1 cellular context compared by ENCODE assay signal in the genomic region with DNA sequence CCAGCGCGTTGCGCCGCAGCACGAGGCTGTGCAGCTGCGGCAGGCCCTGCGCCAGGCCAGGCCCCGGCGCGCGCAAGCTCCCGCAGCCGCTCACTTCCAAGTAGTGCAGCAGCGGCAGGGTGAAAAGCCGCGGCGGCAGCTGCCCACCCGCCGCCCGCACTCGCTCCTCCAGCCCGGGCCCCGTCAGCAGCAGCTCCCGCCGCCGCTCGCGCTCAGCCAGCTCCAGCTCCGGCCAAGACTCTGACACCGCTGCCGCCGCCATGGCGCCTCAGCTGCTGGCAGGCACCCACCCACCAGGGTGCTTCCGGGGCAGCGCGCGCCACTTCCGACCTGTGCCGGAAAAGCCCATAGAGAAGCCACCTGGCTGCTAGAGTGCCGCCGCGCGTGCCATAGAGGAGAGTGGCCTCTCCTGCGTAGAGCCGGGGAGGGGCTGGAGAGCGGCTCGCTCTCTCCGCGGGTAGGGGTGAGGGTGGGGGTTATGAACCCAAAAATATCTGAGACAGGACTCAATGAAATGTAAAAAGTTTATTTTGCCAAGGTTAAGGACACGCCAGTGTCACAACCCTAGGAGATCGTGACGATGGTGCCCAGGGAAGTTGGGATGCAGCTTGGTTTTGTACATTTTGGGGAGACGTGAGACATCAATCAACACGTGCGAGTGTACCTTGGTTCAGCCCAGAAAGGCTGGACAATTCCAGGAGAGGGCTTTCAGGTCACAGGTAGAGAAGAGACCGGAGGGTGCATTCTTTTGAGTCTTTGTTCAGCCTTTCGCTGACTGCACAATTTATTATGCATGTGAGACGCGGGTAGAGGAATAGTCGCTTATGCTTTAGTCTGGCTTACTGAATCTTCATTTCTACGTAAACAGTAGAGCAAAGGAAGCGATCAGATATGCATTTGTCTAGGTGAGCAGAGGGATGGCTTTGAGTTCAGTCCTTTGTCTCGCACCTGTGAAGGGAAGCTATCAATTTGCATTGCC.
TF ChIP-seq lines count a peak whose summit lies in the region.

A gene (minus strand): TSS at position 284 of the 979 bp plus-strand sequence. CDS start 22 bp downstream, at position 262.

TF ChIP-seq in HEK293, 187 proteins besides CTCF, POLR2A, EP300 and RAD21 (continued from another document):
- TF ChIP-seq, protein P1, sequence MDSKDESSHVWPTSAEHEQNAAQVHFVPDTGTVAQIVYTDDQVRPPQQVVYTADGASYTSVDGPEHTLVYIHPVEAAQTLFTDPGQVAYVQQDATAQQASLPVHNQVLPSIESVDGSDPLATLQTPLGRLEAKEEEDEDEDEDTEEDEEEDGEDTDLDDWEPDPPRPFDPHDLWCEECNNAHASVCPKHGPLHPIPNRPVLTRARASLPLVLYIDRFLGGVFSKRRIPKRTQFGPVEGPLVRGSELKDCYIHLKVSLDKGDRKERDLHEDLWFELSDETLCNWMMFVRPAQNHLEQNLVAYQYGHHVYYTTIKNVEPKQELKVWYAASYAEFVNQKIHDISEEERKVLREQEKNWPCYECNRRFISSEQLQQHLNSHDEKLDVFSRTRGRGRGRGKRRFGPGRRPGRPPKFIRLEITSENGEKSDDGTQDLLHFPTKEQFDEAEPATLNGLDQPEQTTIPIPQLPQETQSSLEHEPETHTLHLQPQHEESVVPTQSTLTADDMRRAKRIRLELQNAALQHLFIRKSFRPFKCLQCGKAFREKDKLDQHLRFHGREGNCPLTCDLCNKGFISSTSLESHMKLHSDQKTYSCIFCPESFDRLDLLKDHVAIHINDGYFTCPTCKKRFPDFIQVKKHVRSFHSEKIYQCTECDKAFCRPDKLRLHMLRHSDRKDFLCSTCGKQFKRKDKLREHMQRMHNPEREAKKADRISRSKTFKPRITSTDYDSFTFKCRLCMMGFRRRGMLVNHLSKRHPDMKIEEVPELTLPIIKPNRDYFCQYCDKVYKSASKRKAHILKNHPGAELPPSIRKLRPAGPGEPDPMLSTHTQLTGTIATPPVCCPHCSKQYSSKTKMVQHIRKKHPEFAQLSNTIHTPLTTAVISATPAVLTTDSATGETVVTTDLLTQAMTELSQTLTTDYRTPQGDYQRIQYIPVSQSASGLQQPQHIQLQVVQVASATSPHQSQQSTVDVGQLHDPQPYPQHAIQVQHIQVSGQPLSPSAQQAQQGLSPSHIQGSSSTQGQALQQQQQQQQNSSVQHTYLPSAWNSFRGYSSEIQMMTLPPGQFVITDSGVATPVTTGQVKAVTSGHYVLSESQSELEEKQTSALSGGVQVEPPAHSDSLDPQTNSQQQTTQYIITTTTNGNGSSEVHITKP (tag by site-specific recombination; IDR thresholded peaks at IDR 0.05): peak; percentile 99
- peak; percentile 45; the same call in 1 of the 2 replicates for TF ChIP-seq ZSCAN30 (tag by site-specific recombination; IDR thresholded peaks at IDR 0.05)
- TF ChIP-seq, protein P2, sequence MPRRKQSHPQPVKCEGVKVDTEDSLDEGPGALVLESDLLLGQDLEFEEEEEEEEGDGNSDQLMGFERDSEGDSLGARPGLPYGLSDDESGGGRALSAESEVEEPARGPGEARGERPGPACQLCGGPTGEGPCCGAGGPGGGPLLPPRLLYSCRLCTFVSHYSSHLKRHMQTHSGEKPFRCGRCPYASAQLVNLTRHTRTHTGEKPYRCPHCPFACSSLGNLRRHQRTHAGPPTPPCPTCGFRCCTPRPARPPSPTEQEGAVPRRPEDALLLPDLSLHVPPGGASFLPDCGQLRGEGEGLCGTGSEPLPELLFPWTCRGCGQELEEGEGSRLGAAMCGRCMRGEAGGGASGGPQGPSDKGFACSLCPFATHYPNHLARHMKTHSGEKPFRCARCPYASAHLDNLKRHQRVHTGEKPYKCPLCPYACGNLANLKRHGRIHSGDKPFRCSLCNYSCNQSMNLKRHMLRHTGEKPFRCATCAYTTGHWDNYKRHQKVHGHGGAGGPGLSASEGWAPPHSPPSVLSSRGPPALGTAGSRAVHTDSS (tag by site-specific recombination; IDR thresholded peaks at IDR 0.05): no peak
- TF ChIP-seq ZNF785 (tag by site-specific recombination; IDR thresholded peaks at IDR 0.05): no peak
- peak; percentile 74 for TF ChIP-seq ZNF629 (tag by site-specific recombination; IDR thresholded peaks at IDR 0.05)
- no peak for TF ChIP-seq ZNF596 (tag by site-specific recombination; IDR thresholded peaks at IDR 0.05)
- no peak for TF ChIP-seq SCRT1 (tag by site-specific recombination; IDR thresholded peaks at IDR 0.05; ENCODE audit: borderline replicate concordance)
- TF ChIP-seq GLI4 (tag by site-specific recombination; IDR thresholded peaks at IDR 0.05): no peak
- TF ChIP-seq, protein P3, sequence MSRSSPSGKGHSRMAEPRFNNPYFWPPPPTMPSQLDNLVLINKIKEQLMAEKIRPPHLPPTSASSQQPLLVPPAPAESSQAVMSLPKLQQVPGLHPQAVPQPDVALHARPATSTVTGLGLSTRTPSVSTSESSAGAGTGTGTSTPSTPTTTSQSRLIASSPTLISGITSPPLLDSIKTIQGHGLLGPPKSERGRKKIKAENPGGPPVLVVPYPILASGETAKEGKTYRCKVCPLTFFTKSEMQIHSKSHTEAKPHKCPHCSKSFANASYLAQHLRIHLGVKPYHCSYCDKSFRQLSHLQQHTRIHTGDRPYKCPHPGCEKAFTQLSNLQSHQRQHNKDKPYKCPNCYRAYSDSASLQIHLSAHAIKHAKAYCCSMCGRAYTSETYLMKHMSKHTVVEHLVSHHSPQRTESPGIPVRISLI (tag by site-specific recombination; IDR thresholded peaks at IDR 0.05): no peak
- no peak for TF ChIP-seq ZNF510 (tag by site-specific recombination; IDR thresholded peaks at IDR 0.05; ENCODE audit: insufficient replicate concordance)
- TF ChIP-seq, protein P4, sequence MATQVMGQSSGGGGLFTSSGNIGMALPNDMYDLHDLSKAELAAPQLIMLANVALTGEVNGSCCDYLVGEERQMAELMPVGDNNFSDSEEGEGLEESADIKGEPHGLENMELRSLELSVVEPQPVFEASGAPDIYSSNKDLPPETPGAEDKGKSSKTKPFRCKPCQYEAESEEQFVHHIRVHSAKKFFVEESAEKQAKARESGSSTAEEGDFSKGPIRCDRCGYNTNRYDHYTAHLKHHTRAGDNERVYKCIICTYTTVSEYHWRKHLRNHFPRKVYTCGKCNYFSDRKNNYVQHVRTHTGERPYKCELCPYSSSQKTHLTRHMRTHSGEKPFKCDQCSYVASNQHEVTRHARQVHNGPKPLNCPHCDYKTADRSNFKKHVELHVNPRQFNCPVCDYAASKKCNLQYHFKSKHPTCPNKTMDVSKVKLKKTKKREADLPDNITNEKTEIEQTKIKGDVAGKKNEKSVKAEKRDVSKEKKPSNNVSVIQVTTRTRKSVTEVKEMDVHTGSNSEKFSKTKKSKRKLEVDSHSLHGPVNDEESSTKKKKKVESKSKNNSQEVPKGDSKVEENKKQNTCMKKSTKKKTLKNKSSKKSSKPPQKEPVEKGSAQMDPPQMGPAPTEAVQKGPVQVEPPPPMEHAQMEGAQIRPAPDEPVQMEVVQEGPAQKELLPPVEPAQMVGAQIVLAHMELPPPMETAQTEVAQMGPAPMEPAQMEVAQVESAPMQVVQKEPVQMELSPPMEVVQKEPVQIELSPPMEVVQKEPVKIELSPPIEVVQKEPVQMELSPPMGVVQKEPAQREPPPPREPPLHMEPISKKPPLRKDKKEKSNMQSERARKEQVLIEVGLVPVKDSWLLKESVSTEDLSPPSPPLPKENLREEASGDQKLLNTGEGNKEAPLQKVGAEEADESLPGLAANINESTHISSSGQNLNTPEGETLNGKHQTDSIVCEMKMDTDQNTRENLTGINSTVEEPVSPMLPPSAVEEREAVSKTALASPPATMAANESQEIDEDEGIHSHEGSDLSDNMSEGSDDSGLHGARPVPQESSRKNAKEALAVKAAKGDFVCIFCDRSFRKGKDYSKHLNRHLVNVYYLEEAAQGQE (tag by site-specific recombination; IDR thresholded peaks at IDR 0.05): peak; percentile 62; the same call in 1 of the 2 replicates
- no peak for TF ChIP-seq ZBTB7A (tag by site-specific recombination; IDR thresholded peaks at IDR 0.05; ENCODE audit: low read depth)
- no peak for TF ChIP-seq ZBTB20 (tag by site-specific recombination; IDR thresholded peaks at IDR 0.05)
- peak; percentile 86 for TF ChIP-seq SCRT2 (tag by site-specific recombination; IDR thresholded peaks at IDR 0.05)
- TF ChIP-seq ZNF132 (tag by site-specific recombination; IDR thresholded peaks at IDR 0.05; ENCODE audit: borderline replicate concordance): no peak
- TF ChIP-seq ZNF112 (tag by site-specific recombination; IDR thresholded peaks at IDR 0.05): no peak
- TF ChIP-seq ZIC2 (tag by site-specific recombination; IDR thresholded peaks at IDR 0.05): peak; percentile 54
- TF ChIP-seq ZNF530 (tag by site-specific recombination; IDR thresholded peaks at IDR 0.05; ENCODE audit: low read depth): no peak
- TF ChIP-seq, protein P5, sequence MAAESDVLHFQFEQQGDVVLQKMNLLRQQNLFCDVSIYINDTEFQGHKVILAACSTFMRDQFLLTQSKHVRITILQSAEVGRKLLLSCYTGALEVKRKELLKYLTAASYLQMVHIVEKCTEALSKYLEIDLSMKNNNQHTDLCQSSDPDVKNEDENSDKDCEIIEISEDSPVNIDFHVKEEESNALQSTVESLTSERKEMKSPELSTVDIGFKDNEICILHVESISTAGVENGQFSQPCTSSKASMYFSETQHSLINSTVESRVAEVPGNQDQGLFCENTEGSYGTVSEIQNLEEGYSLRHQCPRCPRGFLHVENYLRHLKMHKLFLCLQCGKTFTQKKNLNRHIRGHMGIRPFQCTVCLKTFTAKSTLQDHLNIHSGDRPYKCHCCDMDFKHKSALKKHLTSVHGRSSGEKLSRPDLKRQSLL (tag by site-specific recombination; IDR thresholded peaks at IDR 0.05): peak; percentile 54; the same call in 1 of the 2 replicates
- TF ChIP-seq, protein P6, sequence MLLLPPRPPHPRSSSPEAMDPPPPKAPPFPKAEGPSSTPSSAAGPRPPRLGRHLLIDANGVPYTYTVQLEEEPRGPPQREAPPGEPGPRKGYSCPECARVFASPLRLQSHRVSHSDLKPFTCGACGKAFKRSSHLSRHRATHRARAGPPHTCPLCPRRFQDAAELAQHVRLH (tag by site-specific recombination; IDR thresholded peaks at IDR 0.05): 0 out of 2 replicates have a peak, but pooled peaks have one; percentile 54
- no peak; the same call in 1 of the 2 replicates for TF ChIP-seq HOXC10 (CRISPR knock-in tag; IDR thresholded peaks at IDR 0.05)
- no peak for TF ChIP-seq ZNF473 (tag by site-specific recombination; IDR thresholded peaks at IDR 0.05)
- no peak for TF ChIP-seq ZNF549 (tag by site-specific recombination; IDR thresholded peaks at IDR 0.05)
- no peak for TF ChIP-seq ZNF521 (tag by site-specific recombination; IDR thresholded peaks at IDR 0.05)
- TF ChIP-seq ZNF292 (tag by site-specific recombination; IDR thresholded peaks at IDR 0.05; ENCODE audit: borderline replicate concordance, low read depth): no peak
- TF ChIP-seq ZNF48 (tag by site-specific recombination; IDR thresholded peaks at IDR 0.05): no peak
- TF ChIP-seq KLF8 (tag by site-specific recombination; IDR thresholded peaks at IDR 0.05): peak; percentile 87
- TF ChIP-seq GFI1B (tag by site-specific recombination; IDR thresholded peaks at IDR 0.05): no peak
- TF ChIP-seq, protein P7, sequence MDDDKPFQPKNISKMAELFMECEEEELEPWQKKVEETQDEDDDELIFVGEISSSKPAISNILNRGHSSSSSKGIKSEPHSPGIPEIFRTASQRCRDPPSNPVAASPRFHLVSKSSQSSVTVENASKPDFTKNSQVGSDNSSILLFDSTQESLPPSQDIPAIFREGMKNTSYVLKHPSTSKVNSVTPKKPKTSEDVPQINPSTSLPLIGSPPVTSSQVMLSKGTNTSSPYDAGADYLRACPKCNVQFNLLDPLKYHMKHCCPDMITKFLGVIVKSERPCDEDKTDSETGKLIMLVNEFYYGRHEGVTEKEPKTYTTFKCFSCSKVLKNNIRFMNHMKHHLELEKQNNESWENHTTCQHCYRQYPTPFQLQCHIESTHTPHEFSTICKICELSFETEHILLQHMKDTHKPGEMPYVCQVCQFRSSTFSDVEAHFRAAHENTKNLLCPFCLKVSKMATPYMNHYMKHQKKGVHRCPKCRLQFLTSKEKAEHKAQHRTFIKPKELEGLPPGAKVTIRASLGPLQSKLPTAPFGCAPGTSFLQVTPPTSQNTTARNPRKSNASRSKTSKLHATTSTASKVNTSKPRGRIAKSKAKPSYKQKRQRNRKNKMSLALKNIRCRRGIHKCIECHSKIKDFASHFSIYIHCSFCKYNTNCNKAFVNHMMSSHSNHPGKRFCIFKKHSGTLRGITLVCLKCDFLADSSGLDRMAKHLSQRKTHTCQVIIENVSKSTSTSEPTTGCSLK (tag by site-specific recombination; IDR thresholded peaks at IDR 0.05): no peak
- no peak for TF ChIP-seq ZBTB48 (tag by site-specific recombination; IDR thresholded peaks at IDR 0.05)
- no peak for TF ChIP-seq ZNF404 (tag by site-specific recombination; IDR thresholded peaks at IDR 0.05)
- TF ChIP-seq ZNF214 (tag by site-specific recombination; IDR thresholded peaks at IDR 0.05; ENCODE audit: borderline replicate concordance): no peak
- no peak for TF ChIP-seq ZNF184 (tag by site-specific recombination; IDR thresholded peaks at IDR 0.05)
- no peak; the same call in 1 of the 2 replicates for TF ChIP-seq ZBTB8A (tag by site-specific recombination; IDR thresholded peaks at IDR 0.05)
- TF ChIP-seq ZFP37 (tag by site-specific recombination; IDR thresholded peaks at IDR 0.05): 0 out of 2 replicates have a peak, but pooled peaks have one; percentile 35
- no peak for TF ChIP-seq SALL2 (tag by site-specific recombination; IDR thresholded peaks at IDR 0.05; ENCODE audit: borderline replicate concordance)
- TF ChIP-seq, protein P8, sequence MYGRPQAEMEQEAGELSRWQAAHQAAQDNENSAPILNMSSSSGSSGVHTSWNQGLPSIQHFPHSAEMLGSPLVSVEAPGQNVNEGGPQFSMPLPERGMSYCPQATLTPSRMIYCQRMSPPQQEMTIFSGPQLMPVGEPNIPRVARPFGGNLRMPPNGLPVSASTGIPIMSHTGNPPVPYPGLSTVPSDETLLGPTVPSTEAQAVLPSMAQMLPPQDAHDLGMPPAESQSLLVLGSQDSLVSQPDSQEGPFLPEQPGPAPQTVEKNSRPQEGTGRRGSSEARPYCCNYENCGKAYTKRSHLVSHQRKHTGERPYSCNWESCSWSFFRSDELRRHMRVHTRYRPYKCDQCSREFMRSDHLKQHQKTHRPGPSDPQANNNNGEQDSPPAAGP (tag by site-specific recombination; IDR thresholded peaks at IDR 0.05): peak; percentile 79
- TF ChIP-seq KLF7 (tag by site-specific recombination; IDR thresholded peaks at IDR 0.05; ENCODE audit: borderline replicate concordance): 0 out of 2 replicates have a peak, but pooled peaks have one; percentile 35
- no peak for TF ChIP-seq ZNF837 (tag by site-specific recombination; IDR thresholded peaks at IDR 0.05)
- TF ChIP-seq, protein P9, sequence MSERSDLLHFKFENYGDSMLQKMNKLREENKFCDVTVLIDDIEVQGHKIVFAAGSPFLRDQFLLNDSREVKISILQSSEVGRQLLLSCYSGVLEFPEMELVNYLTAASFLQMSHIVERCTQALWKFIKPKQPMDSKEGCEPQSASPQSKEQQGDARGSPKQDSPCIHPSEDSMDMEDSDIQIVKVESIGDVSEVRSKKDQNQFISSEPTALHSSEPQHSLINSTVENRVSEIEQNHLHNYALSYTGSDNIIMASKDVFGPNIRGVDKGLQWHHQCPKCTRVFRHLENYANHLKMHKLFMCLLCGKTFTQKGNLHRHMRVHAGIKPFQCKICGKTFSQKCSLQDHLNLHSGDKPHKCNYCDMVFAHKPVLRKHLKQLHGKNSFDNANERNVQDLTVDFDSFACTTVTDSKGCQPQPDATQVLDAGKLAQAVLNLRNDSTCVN (tag by site-specific recombination; optimal IDR thresholded peaks at IDR 0.05): peak; percentile 83
- TF ChIP-seq ZNF248 (tag by site-specific recombination; IDR thresholded peaks at IDR 0.05): no peak
